8 cellular contexts compared by ENCODE assay signal in the genomic region with DNA sequence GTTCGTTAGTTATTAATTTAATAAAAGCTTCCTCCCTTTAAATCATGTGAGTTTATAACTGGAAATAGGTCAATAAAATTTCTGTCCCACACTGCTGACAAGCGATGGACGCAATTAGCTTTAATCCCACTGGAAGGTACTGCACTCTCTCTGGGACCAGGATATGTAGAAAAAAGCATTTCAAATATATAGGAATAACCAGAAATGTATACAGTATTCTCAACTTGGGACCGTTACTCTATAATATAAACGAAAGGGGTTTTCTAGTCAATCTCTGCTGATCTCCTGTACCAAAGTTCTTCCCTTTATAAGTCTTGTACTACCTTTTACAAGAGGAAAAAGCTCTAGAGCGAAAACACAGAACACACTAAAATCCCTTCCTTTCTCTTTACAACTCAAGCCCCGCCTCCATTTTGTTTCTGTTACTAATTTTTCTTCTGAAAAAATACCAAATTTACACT. TPM values are rescaled to one million over a fixed set of nuclear protein-coding genes. Genes with fewer than 3 reads are reported as not detected.
DNase-seq lines count a peak whose midpoint lies in the region; ATAC-seq, FAIRE-seq and TF ChIP-seq lines count a peak whose summit lies in the region.

No MANE protein-coding gene starts in this region.

- peak overlapping the region; percentile 22 for H2AFZ ChIP-seq in astrocyte (ENCODE audit: low read depth, low read length)

- H3K27ac Mint-ChIP-seq in astrocyte (ENCODE audit: unreplicated experiment): no peak overlapping the region
- no peak overlapping the region for H3K27ac Mint-ChIP-seq in activated CD4-positive, alpha-beta memory T cell treated with anti-CD3 and anti-CD28 coated beads, Interleukin-2, amount 10 ng/mL, durations not matched to agents 7 days and 5 days
- no peak overlapping the region for H3K27ac Mint-ChIP-seq in osteocyte (ENCODE audit: unreplicated experiment)

- H3K4me1 Mint-ChIP-seq in astrocyte (ENCODE audit: low read depth, unreplicated experiment) (peaks cover 9% of the 10 kb centered on the region), osteocyte (ENCODE audit: unreplicated experiment) (peaks cover 11% of the 10 kb centered on the region)
- H3K4me1 Mint-ChIP-seq in activated CD4-positive, alpha-beta memory T cell treated with anti-CD3 and anti-CD28 coated beads, Interleukin-2, amount 10 ng/mL, durations not matched to agents 7 days and 5 days: peaks cover 13% of the 10 kb centered on the region

- H3K9me3 ChIP-seq in BLaER1 (no peaks in the 10 kb centered on the region), astrocyte (ENCODE audit: insufficient read depth, low read depth, low read length) (no peaks in the 10 kb centered on the region), vagina (no peaks in the 10 kb centered on the region)

- CTCF ChIA-PET in activated CD4-positive, alpha-beta memory T cell treated with anti-CD3 and anti-CD28 coated beads, Interleukin-2, amount 10 ng/mL, durations not matched to agents 7 days and 5 days (lab: Charles Lee): interaction anchor here (0.7 to 2.3 kb wide), 10 partner anchors 7 to 429 kb away, joined by 3 to 14 read pairs (median 4); partner anchors contain the start of genes HMGB1 and KATNAL1

- H3K4me1 ChIP-seq in BLaER1 (peaks cover 34% of the 10 kb centered on the region), astrocyte (ENCODE audit: insufficient read depth, low read length) (peaks cover 12% of the 10 kb centered on the region), vagina (peaks cover 46% of the 10 kb centered on the region)

- peak overlapping the region; percentile 94 for H3K4me2 ChIP-seq in BLaER1
- peak overlapping the region; percentile 95 for H3K4me2 ChIP-seq in astrocyte (ENCODE audit: low read length)

- no peak for TF ChIP-seq CTCF in astrocyte (IDR thresholded peaks at IDR 0.05; ENCODE audit: insufficient read depth, low read depth, low read length)
- no peak for TF ChIP-seq CTCF in vagina (IDR thresholded peaks at IDR 0.05)
- no peak for TF ChIP-seq CTCF in osteocyte (IDR thresholded peaks at IDR 0.05)

- no peaks in the 10 kb centered on the region for H3K27me3 Mint-ChIP-seq in astrocyte (ENCODE audit: low read depth, unreplicated experiment)
- H3K27me3 Mint-ChIP-seq in activated CD4-positive, alpha-beta memory T cell treated with anti-CD3 and anti-CD28 coated beads, Interleukin-2, amount 10 ng/mL, durations not matched to agents 7 days and 5 days: no peaks in the 10 kb centered on the region
- H3K27me3 Mint-ChIP-seq in osteocyte (ENCODE audit: unreplicated experiment): no peaks in the 10 kb centered on the region

- H3K79me2 ChIP-seq in astrocyte (ENCODE audit: insufficient read depth, low read length): peaks cover 79% of the 10 kb centered on the region

- no peak for FAIRE-seq in astrocyte (lab: Jason Lieb, UNC)

- H3K9me3 Mint-ChIP-seq in astrocyte (ENCODE audit: unreplicated experiment) (no peaks in the 10 kb centered on the region), osteocyte (ENCODE audit: unreplicated experiment) (no peaks in the 10 kb centered on the region)
- H3K9me3 Mint-ChIP-seq in activated CD4-positive, alpha-beta memory T cell treated with anti-CD3 and anti-CD28 coated beads, Interleukin-2, amount 10 ng/mL, durations not matched to agents 7 days and 5 days: no peaks in the 10 kb centered on the region

- H3K36me3 Mint-ChIP-seq in astrocyte (ENCODE audit: low read depth, unreplicated experiment): no peaks in the 10 kb centered on the region
- H3K36me3 Mint-ChIP-seq in activated CD4-positive, alpha-beta memory T cell treated with anti-CD3 and anti-CD28 coated beads, Interleukin-2, amount 10 ng/mL, durations not matched to agents 7 days and 5 days (ENCODE audit: low read depth): peaks cover 15% of the 10 kb centered on the region
- no peaks in the 10 kb centered on the region for H3K36me3 Mint-ChIP-seq in osteocyte (ENCODE audit: unreplicated experiment)

- no peak for TF ChIP-seq POLR2A in vagina (IDR thresholded peaks at IDR 0.05)

- no peak overlapping the region for H3K4me3 Mint-ChIP-seq in astrocyte (ENCODE audit: unreplicated experiment)
- no peak overlapping the region for H3K4me3 Mint-ChIP-seq in activated CD4-positive, alpha-beta memory T cell treated with anti-CD3 and anti-CD28 coated beads, Interleukin-2, amount 10 ng/mL, durations not matched to agents 7 days and 5 days
- H3K4me3 Mint-ChIP-seq in osteocyte (ENCODE audit: unreplicated experiment): no peak overlapping the region

- no peak for DNase-seq in Jurkat, Clone E6-1 (ENCODE audit: low read depth, low spot score)
- peak; percentile 24 for DNase-seq in astrocyte (ENCODE audit: low read depth)
- no peak for DNase-seq in vagina (ENCODE audit: extremely low spot score in 2 of 2)
- DNase-seq in activated CD4-positive, alpha-beta memory T cell treated with anti-CD3 and anti-CD28 coated beads, Interleukin-2, amount 10 ng/mL, durations not matched to agents 7 days and 5 days: no peak
- no peak for DNase-seq in osteocyte (ENCODE audit: extremely low spot score, unreplicated experiment)

- intact Hi-C loops in vagina (cut with DNase I): loop anchor here (5.0 to 10.0 kb wide), 2 partner anchors 151 to 209 kb away; partner anchors contain the start of gene HMGB1

- H3K27ac ChIP-seq in BLaER1 (peak overlapping the region; percentile 97), astrocyte (ENCODE audit: low read depth, low read length) (peak overlapping the region; percentile 99), layer of hippocampus (ENCODE audit: low read depth, low read length) (peak overlapping the region; percentile 100), vagina (peak overlapping the region; percentile 100)

- peaks cover 26% of the 10 kb centered on the region for H4K20me1 ChIP-seq in BLaER1
- peaks cover 23% of the 10 kb centered on the region for H4K20me1 ChIP-seq in astrocyte (ENCODE audit: insufficient read depth, low read length)

- H3K9ac ChIP-seq in BLaER1 (peak overlapping the region; percentile 94), astrocyte (ENCODE audit: low read length) (peak overlapping the region; percentile 99)

- no peaks in the 10 kb centered on the region for H3K36me3 ChIP-seq in BLaER1
- peaks cover 3% of the 10 kb centered on the region for H3K36me3 ChIP-seq in astrocyte (ENCODE audit: insufficient read depth, low read length)
- no peaks in the 10 kb centered on the region for H3K36me3 ChIP-seq in vagina

- ATAC-seq in HG03460 (IDR thresholded peaks at IDR 0.05; ENCODE audit: unreplicated experiment): no peak

- H3K4me3 ChIP-seq in BLaER1 (peak overlapping the region; percentile 81), astrocyte (ENCODE audit: insufficient read depth, low read depth, low read length) (peak overlapping the region; percentile 100), vagina (peak overlapping the region; percentile 67 to 71)
- peak overlapping the region; percentile 88 for H3K4me3 ChIP-seq in Jurkat, Clone E6-1 (ENCODE audit: low read length)

- POLR2A ChIA-PET in activated CD4-positive, alpha-beta memory T cell treated with anti-CD3 and anti-CD28 coated beads, Interleukin-2, amount 10 ng/mL, durations not matched to agents 7 days and 5 days (lab: Charles Lee): interaction anchor here (0.8 to 4.7 kb wide), 28 partner anchors 8 to 1923 kb away, joined by 3 to 115 read pairs (median 8); partner anchors contain the start of genes HMGB1, KATNAL1, N4BP2L2 and UBE2L5

- H3K27me3 ChIP-seq in BLaER1 (no peaks in the 10 kb centered on the region), astrocyte (ENCODE audit: insufficient read depth, low read length) (no peaks in the 10 kb centered on the region), layer of hippocampus (ENCODE audit: control insufficient read depth, insufficient read depth, low read length) (no peaks in the 10 kb centered on the region), vagina (no peaks in the 10 kb centered on the region)

RNA-seq across cellular contexts. Expression of gene USPL1, which starts 1.8 kb away (rescaled TPM):
- 15.6 TPM for polyA plus RNA-seq in Jurkat, Clone E6-1 (2012; ENCODE audit: insufficient read depth, insufficient read length)
- total RNA-seq in astrocyte: 27.4 and 29.6 TPM in 2 replicates
- total RNA-seq in vagina: 18.4 TPM
- total RNA-seq in activated CD4-positive, alpha-beta memory T cell treated with anti-CD3 and anti-CD28 coated beads, Interleukin-2, amount 10 ng/mL, durations not matched to agents 7 days and 5 days: 10 to 100 TPM; 19.7 to 21.8 TPM
- 11.9 TPM in 2 replicates for total RNA-seq in osteocyte
